ENCODE assay signal across 1 cellular context in the genomic region with DNA sequence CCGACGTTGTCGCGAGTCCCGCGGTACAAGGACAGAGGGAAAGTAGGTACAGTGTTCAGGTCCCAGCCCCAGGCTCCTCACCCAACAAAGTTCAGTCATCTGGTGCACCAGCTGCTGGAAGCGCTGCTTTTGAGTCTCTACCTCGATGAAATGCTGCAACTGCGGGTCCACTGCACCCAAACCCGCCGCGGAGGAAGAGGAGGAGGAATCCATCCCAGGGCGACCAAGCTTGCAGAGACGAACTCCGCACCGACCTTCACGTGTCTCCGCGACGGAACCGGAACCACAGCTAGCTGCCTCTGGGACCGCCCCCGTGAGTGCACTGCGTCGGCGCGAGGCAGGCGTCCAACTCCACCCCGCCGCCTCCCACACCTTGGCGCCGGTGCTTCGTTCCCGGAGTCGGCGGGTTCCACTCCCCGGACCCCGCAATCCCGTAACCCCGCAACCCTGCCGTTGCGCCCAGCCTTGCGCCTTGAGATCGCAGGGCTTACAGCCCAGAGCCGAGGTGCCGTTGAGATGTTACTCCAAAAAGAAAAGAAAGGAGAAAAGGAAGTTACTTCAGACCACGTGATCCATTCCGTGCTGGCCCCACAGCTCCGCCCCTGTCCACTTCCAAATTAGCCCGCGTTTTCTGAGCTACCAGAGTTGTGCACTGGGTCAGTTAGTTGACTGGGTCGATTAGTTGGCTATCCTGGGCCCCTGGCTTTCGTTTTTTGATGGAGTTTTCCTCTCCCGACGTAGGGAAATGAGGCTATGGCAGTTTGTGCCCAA.
TF ChIP-seq lines count a peak whose summit lies in the region.

A gene with protein sequence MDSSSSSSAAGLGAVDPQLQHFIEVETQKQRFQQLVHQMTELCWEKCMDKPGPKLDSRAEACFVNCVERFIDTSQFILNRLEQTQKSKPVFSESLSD (minus strand): TSS at position 291 of the 771 bp plus-strand sequence. CDS start 78 bp downstream, at position 213.

TF ChIP-seq in K562, 482 proteins besides CTCF, POLR2A, EP300 and RAD21 (continued from another document and continues in another):
- TF ChIP-seq ZNF407 (IDR thresholded peaks at IDR 0.05; ENCODE audit: low read depth) (no peak), SMARCB1 (IDR thresholded peaks at IDR 0.05; ENCODE audit: insufficient read length, low read depth) (no peak), ZNF282 (CRISPR knock-in tag; IDR thresholded peaks at IDR 0.05) (no peak), BACH1 (tag; IDR thresholded peaks at IDR 0.05) (no peak), POU5F1 (IDR thresholded peaks at IDR 0.05; ENCODE audit: borderline replicate concordance, low read depth, low read length, partially characterized antibody) (no peak), RNF2 (IDR thresholded peaks at IDR 0.05) (no peak), CHD2 (IDR thresholded peaks at IDR 0.05; ENCODE audit: low read depth, low read length) (no peak), ZNF41 (CRISPR knock-in tag; conservative IDR thresholded peaks at IDR 0.05) (no peak), ZNF668 (CRISPR knock-in tag; IDR thresholded peaks at IDR 0.05) (no peak), HMG20A (CRISPR knock-in tag; conservative IDR thresholded peaks at IDR 0.05) (no peak), BDP1 (IDR thresholded peaks at IDR 0.05; ENCODE audit: insufficient read depth, insufficient read length) (no peak), ZFP30 (CRISPR knock-in tag; IDR thresholded peaks at IDR 0.05; ENCODE audit: borderline replicate concordance) (no peak), FOXP4 (CRISPR knock-in tag; IDR thresholded peaks at IDR 0.05; ENCODE audit: borderline replicate concordance) (no peak; the same call in 1 of the 2 replicates), GTF2A2 (tag; IDR thresholded peaks at IDR 0.05) (no peak), HCFC1 (IDR thresholded peaks at IDR 0.05; ENCODE audit: low read depth, low read length) (0 out of 2 replicates have a peak, but pooled peaks have one; percentile 21), SNIP1 (IDR thresholded peaks at IDR 0.05; ENCODE audit: low read depth) (no peak), ZMIZ1 (IDR thresholded peaks at IDR 0.05; ENCODE audit: low read depth in 2 of 2, low read length in 2 of 2) (no peak), KLF1 (tag; IDR thresholded peaks at IDR 0.05) (no peak), RBFOX2 (IDR thresholded peaks at IDR 0.05; ENCODE audit: low read depth, low read length) (peak; percentile 92), ZFP91 (CRISPR knock-in tag; IDR thresholded peaks at IDR 0.05) (no peak), TEAD4 (IDR thresholded peaks at IDR 0.05; ENCODE audit: low read length) (no peak), TEAD4 (CRISPR knock-in tag; IDR thresholded peaks at IDR 0.05; ENCODE audit: borderline replicate concordance) (no peak), MYNN (IDR thresholded peaks at IDR 0.05) (no peak; the same call in 1 of the 2 replicates), MYNN (CRISPR knock-in tag; IDR thresholded peaks at IDR 0.05) (no peak), ZNF124 (CRISPR knock-in tag; IDR thresholded peaks at IDR 0.05) (no peak), NCOA4 (IDR thresholded peaks at IDR 0.05; ENCODE audit: partially characterized antibody) (no peak), ZNF445 (CRISPR knock-in tag; IDR thresholded peaks at IDR 0.05; ENCODE audit: low read depth) (no peak), BCOR (IDR thresholded peaks at IDR 0.05) (no peak)
- TF ChIP-seq, protein P1, sequence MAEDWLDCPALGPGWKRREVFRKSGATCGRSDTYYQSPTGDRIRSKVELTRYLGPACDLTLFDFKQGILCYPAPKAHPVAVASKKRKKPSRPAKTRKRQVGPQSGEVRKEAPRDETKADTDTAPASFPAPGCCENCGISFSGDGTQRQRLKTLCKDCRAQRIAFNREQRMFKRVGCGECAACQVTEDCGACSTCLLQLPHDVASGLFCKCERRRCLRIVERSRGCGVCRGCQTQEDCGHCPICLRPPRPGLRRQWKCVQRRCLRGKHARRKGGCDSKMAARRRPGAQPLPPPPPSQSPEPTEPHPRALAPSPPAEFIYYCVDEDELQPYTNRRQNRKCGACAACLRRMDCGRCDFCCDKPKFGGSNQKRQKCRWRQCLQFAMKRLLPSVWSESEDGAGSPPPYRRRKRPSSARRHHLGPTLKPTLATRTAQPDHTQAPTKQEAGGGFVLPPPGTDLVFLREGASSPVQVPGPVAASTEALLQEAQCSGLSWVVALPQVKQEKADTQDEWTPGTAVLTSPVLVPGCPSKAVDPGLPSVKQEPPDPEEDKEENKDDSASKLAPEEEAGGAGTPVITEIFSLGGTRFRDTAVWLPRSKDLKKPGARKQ (CRISPR knock-in tag; IDR thresholded peaks at IDR 0.05) = no peak
- TF ChIP-seq, protein P2, sequence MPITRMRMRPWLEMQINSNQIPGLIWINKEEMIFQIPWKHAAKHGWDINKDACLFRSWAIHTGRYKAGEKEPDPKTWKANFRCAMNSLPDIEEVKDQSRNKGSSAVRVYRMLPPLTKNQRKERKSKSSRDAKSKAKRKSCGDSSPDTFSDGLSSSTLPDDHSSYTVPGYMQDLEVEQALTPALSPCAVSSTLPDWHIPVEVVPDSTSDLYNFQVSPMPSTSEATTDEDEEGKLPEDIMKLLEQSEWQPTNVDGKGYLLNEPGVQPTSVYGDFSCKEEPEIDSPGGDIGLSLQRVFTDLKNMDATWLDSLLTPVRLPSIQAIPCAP (CRISPR knock-in tag; IDR thresholded peaks at IDR 0.05; ENCODE audit: borderline replicate concordance) = no peak
- TF ChIP-seq, protein P3, sequence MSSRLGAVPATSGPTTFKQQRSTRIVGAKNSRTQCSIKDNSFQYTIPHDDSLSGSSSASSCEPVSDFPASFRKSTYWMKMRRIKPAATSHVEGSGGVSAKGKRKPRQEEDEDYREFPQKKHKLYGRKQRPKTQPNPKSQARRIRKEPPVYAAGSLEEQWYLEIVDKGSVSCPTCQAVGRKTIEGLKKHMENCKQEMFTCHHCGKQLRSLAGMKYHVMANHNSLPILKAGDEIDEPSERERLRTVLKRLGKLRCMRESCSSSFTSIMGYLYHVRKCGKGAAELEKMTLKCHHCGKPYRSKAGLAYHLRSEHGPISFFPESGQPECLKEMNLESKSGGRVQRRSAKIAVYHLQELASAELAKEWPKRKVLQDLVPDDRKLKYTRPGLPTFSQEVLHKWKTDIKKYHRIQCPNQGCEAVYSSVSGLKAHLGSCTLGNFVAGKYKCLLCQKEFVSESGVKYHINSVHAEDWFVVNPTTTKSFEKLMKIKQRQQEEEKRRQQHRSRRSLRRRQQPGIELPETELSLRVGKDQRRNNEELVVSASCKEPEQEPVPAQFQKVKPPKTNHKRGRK (tag; IDR thresholded peaks at IDR 0.05) = no peak
